In genomic region chr7:42414028-42414427, GRCh38 we compare ENCODE assay signal across 20 cellular contexts.
DNase-seq lines count a peak whose midpoint lies in the region; ATAC-seq, FAIRE-seq and TF ChIP-seq lines count a peak whose summit lies in the region.
"Had no signal": no experiment of that assay in that cellular context is flagged by ENCODE, and none has a peak within 500 bp of the region (broad histone marks: within the 10 kb centered on the region; RNA-seq: fewer than 3 reads in every experiment).

No MANE protein-coding gene starts in this region.

- no peak overlapping the region for H3K4me3 Mint-ChIP-seq in astrocyte (ENCODE audit: unreplicated experiment)
- H3K4me3 Mint-ChIP-seq in activated CD4-positive, alpha-beta memory T cell treated with anti-CD3 and anti-CD28 coated beads for 36 hours: no peak overlapping the region
- H3K4me3 Mint-ChIP-seq: CD4-positive, alpha-beta memory T cell; GM23338 had no signal

- H3K27ac ChIP-seq in astrocyte (ENCODE audit: low read depth, low read length): no peak overlapping the region
- no peak overlapping the region for H3K27ac ChIP-seq in keratinocyte (ENCODE audit: control insufficient read depth, insufficient read depth, low read length)
- H3K27ac ChIP-seq: KMS-11, SJCRH30 had no signal

- H3K9ac ChIP-seq in astrocyte (ENCODE audit: low read length) (no peak overlapping the region), keratinocyte (ENCODE audit: control insufficient read depth, extremely low read depth, insufficient read depth, low read length) (no peak overlapping the region)
- H3K9ac ChIP-seq: KMS-11 had no signal

- no peaks in the 10 kb centered on the region for H3K9me3 ChIP-seq in astrocyte (ENCODE audit: insufficient read depth, low read depth, low read length)
- no peaks in the 10 kb centered on the region for H3K9me3 ChIP-seq in keratinocyte (ENCODE audit: control insufficient read depth, low read depth, low read length)
- H3K9me3 ChIP-seq: HAP-1, SJCRH30 had no signal

- FAIRE-seq in astrocyte (lab: Jason Lieb, UNC): peak; percentile 47
- FAIRE-seq in keratinocyte (lab: Jason Lieb, UNC): peak; percentile 85
- FAIRE-seq: GM12891 had no signal

- TF ChIP-seq CTCF in astrocyte (IDR thresholded peaks at IDR 0.05; ENCODE audit: insufficient read depth, low read depth, low read length): no peak
- no peak for TF ChIP-seq CTCF in keratinocyte (optimal IDR thresholded peaks at IDR 0.05 in 1 of 3, IDR thresholded peaks at IDR 0.05 in 1 of 3, conservative IDR thresholded peaks at IDR 0.05 in 1 of 3; ENCODE audit: extremely low read depth in 1 of 3, insufficient read depth in 2 of 3, low read length in 3 of 3)

- no peak for ATAC-seq in HG02798 (IDR thresholded peaks at IDR 0.05; ENCODE audit: poor library complexity, unreplicated experiment)
- no peak for ATAC-seq in GM21526 (IDR thresholded peaks at IDR 0.05; ENCODE audit: low FRiP score, unreplicated experiment)
- no peak for ATAC-seq in GM21423 (IDR thresholded peaks at IDR 0.05; ENCODE audit: unreplicated experiment)
- ATAC-seq: GM23338 had no signal

- H3K4me3 ChIP-seq in astrocyte (ENCODE audit: insufficient read depth, low read depth, low read length) (no peak overlapping the region), keratinocyte (ENCODE audit: control insufficient read depth in 2 of 3, extremely low read depth in 1 of 3, insufficient read depth in 2 of 3, low read depth in 1 of 3, low read length in 3 of 3) (no peak overlapping the region)
- H3K4me3 ChIP-seq: GM23338, HAP-1, SJCRH30 had no signal

- peaks cover 5% of the 10 kb centered on the region for H3K4me1 Mint-ChIP-seq in astrocyte (ENCODE audit: low read depth, unreplicated experiment)
- no peaks in the 10 kb centered on the region for H3K4me1 Mint-ChIP-seq in activated CD4-positive, alpha-beta memory T cell treated with anti-CD3 and anti-CD28 coated beads for 36 hours (ENCODE audit: low read depth)
- H3K4me1 Mint-ChIP-seq: CD4-positive, alpha-beta memory T cell had no signal

- dilution Hi-C loops in keratinocyte (cut with MboI; ENCODE audit: extremely low pct_ligation_motif_present, low sequenced_read_pairs): no loop called here

- H3K4me1 ChIP-seq in astrocyte (ENCODE audit: insufficient read depth, low read length) (no peaks in the 10 kb centered on the region), keratinocyte (ENCODE audit: control insufficient read depth, extremely low read depth, insufficient read depth, low read length) (peaks cover 22% of the 10 kb centered on the region)
- H3K4me1 ChIP-seq: HAP-1, SJCRH30 had no signal

- H3K9me1 ChIP-seq in keratinocyte (ENCODE audit: control insufficient read depth, extremely low read depth, insufficient read depth, low read length): no peaks in the 10 kb centered on the region

- H3K36me3 Mint-ChIP-seq in astrocyte (ENCODE audit: low read depth, unreplicated experiment): no peaks in the 10 kb centered on the region
- no peaks in the 10 kb centered on the region for H3K36me3 Mint-ChIP-seq in activated CD4-positive, alpha-beta memory T cell treated with anti-CD3 and anti-CD28 coated beads for 36 hours
- H3K36me3 Mint-ChIP-seq: CD4-positive, alpha-beta memory T cell had no signal

- POLR2A ChIA-PET in activated CD4-positive, alpha-beta memory T cell treated with anti-CD3 and anti-CD28 coated beads for 36 hours (lab: Charles Lee): no interaction called here

- H4K20me1 ChIP-seq in astrocyte (ENCODE audit: insufficient read depth, low read length): no peaks in the 10 kb centered on the region
- no peaks in the 10 kb centered on the region for H4K20me1 ChIP-seq in keratinocyte (ENCODE audit: control insufficient read depth, extremely low read depth, insufficient read depth, low read length)

- DNase-seq in EL (peak; percentile 31), M059J (ENCODE audit: low read depth) (peak; percentile 60), astrocyte (ENCODE audit: low read depth) (no peak), keratinocyte (ENCODE audit: low read depth, low spot score) (no peak)
- DNase-seq in activated CD4-positive, alpha-beta memory T cell treated with anti-CD3 and anti-CD28 coated beads for 36 hours: no peak
- DNase-seq: CD4-positive, alpha-beta memory T cell; IMR-90; NCI-H1417 treated with DMSO at 0.1 percent for 48 hours; NCI-H187; NCI-H446 treated with DMSO at 0.1 percent for 48 hours; NCI-H526 treated with DMSO at 0.1 percent for 48 hours; SJCRH30; T-helper 1 cell had no signal

- no peaks in the 10 kb centered on the region for H3K36me3 ChIP-seq in astrocyte (ENCODE audit: insufficient read depth, low read length)
- H3K36me3 ChIP-seq in keratinocyte (ENCODE audit: control insufficient read depth in 2 of 2, extremely low read depth in 1 of 2, insufficient read depth in 2 of 2, low read length in 2 of 2): no peaks in the 10 kb centered on the region
- H3K36me3 ChIP-seq: HAP-1, SJCRH30 had no signal

- CTCF ChIA-PET in activated CD4-positive, alpha-beta memory T cell treated with anti-CD3 and anti-CD28 coated beads for 36 hours (lab: Charles Lee): no interaction called here

- H3K9me3 Mint-ChIP-seq in astrocyte (ENCODE audit: unreplicated experiment): peaks cover 3% of the 10 kb centered on the region
- no peaks in the 10 kb centered on the region for H3K9me3 Mint-ChIP-seq in activated CD4-positive, alpha-beta memory T cell treated with anti-CD3 and anti-CD28 coated beads for 36 hours
- H3K9me3 Mint-ChIP-seq: GM23338 had no signal

- H3K4me2 ChIP-seq in astrocyte (ENCODE audit: low read length): no peak overlapping the region
- peak overlapping the region; percentile 39 for H3K4me2 ChIP-seq in keratinocyte (ENCODE audit: control insufficient read depth, extremely low read depth, insufficient read depth, low read depth, low read length)
- H3K4me2 ChIP-seq: GM23338, KMS-11 had no signal

- no peaks in the 10 kb centered on the region for H3K27me3 ChIP-seq in astrocyte (ENCODE audit: insufficient read depth, low read length)
- H3K27me3 ChIP-seq in keratinocyte (ENCODE audit: control insufficient read depth, extremely low read depth, insufficient read depth, low read length): no peaks in the 10 kb centered on the region
- H3K27me3 ChIP-seq: SJCRH30 had no signal

- H3K27me3 Mint-ChIP-seq in astrocyte (ENCODE audit: low read depth, unreplicated experiment): no peaks in the 10 kb centered on the region
- H3K27me3 Mint-ChIP-seq in activated CD4-positive, alpha-beta memory T cell treated with anti-CD3 and anti-CD28 coated beads for 36 hours: no peaks in the 10 kb centered on the region

- no peaks in the 10 kb centered on the region for H3K79me2 ChIP-seq in astrocyte (ENCODE audit: insufficient read depth, low read length)
- no peaks in the 10 kb centered on the region for H3K79me2 ChIP-seq in keratinocyte (ENCODE audit: control insufficient read depth, insufficient read depth, low read length)

- intact Hi-C loops in activated CD4-positive, alpha-beta memory T cell treated with anti-CD3 and anti-CD28 coated beads for 36 hours (cut with micrococcal nuclease): no loop called here

- H3K27ac Mint-ChIP-seq in astrocyte (ENCODE audit: unreplicated experiment): no peak overlapping the region
- no peak overlapping the region for H3K27ac Mint-ChIP-seq in activated CD4-positive, alpha-beta memory T cell treated with anti-CD3 and anti-CD28 coated beads for 36 hours
- H3K27ac Mint-ChIP-seq: CD4-positive, alpha-beta memory T cell; GM23338 had no signal

- H2AFZ ChIP-seq in astrocyte (ENCODE audit: low read depth, low read length): no peak overlapping the region
- H2AFZ ChIP-seq in keratinocyte (ENCODE audit: control insufficient read depth, low read length): no peak overlapping the region
- H2AFZ ChIP-seq: GM23338 had no signal

Comparison
In these comparisons a context has a peak if more than half of its experiments do, and no peak if none do; other contexts are left out.
1. DNase-seq: peak in EL (single experiment) and M059J (single experiment); none in astrocyte (single experiment), keratinocyte (single experiment) and activated CD4-positive, alpha-beta memory T cell treated with anti-CD3 and anti-CD28 coated beads for 36 hours (single experiment).